In genomic region chr1:160193091-160193819, GRCh38 we compare ENCODE assay signal across 1 cellular context.
TF ChIP-seq lines count a peak whose summit lies in the region.

No MANE protein-coding gene starts in this region.

TF ChIP-seq in HepG2, 621 proteins besides CTCF, POLR2A, EP300 and RAD21 (continued from another document and continues in another):
- TF ChIP-seq SP2 (CRISPR knock-in tag; IDR thresholded peaks at IDR 0.05): no peak
- TF ChIP-seq NR2F1 (CRISPR knock-in tag; IDR thresholded peaks at IDR 0.05): 0 out of 4 replicates have a peak, but pooled peaks of 1 of the 2 experiments have one; percentile 23
- TF ChIP-seq MAF1 (CRISPR knock-in tag; IDR thresholded peaks at IDR 0.05; ENCODE audit: borderline replicate concordance): no peak
- TF ChIP-seq HOXD1 (CRISPR knock-in tag; IDR thresholded peaks at IDR 0.05): no peak
- TF ChIP-seq ZSCAN12 (CRISPR knock-in tag; IDR thresholded peaks at IDR 0.05): no peak
- TF ChIP-seq, protein P1, sequence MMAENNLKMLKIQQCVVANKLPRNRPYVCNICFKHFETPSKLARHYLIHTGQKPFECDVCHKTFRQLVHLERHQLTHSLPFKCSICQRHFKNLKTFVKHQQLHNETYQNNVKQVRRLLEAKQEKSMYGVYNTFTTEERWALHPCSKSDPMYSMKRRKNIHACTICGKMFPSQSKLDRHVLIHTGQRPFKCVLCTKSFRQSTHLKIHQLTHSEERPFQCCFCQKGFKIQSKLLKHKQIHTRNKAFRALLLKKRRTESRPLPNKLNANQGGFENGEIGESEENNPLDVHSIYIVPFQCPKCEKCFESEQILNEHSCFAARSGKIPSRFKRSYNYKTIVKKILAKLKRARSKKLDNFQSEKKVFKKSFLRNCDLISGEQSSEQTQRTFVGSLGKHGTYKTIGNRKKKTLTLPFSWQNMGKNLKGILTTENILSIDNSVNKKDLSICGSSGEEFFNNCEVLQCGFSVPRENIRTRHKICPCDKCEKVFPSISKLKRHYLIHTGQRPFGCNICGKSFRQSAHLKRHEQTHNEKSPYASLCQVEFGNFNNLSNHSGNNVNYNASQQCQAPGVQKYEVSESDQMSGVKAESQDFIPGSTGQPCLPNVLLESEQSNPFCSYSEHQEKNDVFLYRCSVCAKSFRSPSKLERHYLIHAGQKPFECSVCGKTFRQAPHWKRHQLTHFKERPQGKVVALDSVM (CRISPR knock-in tag; IDR thresholded peaks at IDR 0.05): 0 out of 2 replicates have a peak, but pooled peaks have one; percentile 21
- TF ChIP-seq ZFP1 (CRISPR knock-in tag; IDR thresholded peaks at IDR 0.05): no peak
- no peak for TF ChIP-seq MED1 (CRISPR knock-in tag; IDR thresholded peaks at IDR 0.05)
- TF ChIP-seq ZNF598 (CRISPR knock-in tag; IDR thresholded peaks at IDR 0.05; ENCODE audit: borderline replicate concordance): no peak; the same call in 1 of the 2 replicates
- TF ChIP-seq ZNF235 (CRISPR knock-in tag; IDR thresholded peaks at IDR 0.05; ENCODE audit: borderline replicate concordance): peak; percentile 75; the same call in 1 of the 2 replicates
- 0 out of 2 replicates have a peak, but pooled peaks have one; percentile 38 for TF ChIP-seq ZNF430 (CRISPR knock-in tag; IDR thresholded peaks at IDR 0.05)
- TF ChIP-seq, protein P2, sequence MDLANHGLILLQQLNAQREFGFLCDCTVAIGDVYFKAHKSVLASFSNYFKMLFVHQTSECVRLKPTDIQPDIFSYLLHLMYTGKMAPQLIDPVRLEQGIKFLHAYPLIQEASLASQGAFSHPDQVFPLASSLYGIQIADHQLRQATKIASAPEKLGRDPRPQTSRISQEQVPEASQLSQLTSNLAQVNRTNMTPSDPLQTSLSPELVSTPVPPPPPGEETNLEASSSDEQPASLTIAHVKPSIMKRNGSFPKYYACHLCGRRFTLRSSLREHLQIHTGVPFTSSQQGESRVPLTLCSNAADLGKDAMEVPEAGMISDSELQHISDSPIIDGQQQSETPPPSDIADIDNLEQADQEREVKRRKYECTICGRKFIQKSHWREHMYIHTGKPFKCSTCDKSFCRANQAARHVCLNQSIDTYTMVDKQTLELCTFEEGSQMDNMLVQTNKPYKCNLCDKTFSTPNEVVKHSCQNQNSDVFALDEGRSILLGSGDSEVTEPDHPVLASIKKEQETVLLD (CRISPR knock-in tag; IDR thresholded peaks at IDR 0.05; ENCODE audit: low read depth): no peak
- 0 out of 2 replicates have a peak, but pooled peaks have one; percentile 3 for TF ChIP-seq ESRRA (CRISPR knock-in tag; IDR thresholded peaks at IDR 0.05; ENCODE audit: low read depth)
- no peak for TF ChIP-seq ZNF256 (CRISPR knock-in tag; conservative IDR thresholded peaks at IDR 0.05)
- 0 out of 2 replicates have a peak, but pooled peaks have one; percentile 57 for TF ChIP-seq HDAC1 (CRISPR knock-in tag; IDR thresholded peaks at IDR 0.05)
- TF ChIP-seq, protein P3, sequence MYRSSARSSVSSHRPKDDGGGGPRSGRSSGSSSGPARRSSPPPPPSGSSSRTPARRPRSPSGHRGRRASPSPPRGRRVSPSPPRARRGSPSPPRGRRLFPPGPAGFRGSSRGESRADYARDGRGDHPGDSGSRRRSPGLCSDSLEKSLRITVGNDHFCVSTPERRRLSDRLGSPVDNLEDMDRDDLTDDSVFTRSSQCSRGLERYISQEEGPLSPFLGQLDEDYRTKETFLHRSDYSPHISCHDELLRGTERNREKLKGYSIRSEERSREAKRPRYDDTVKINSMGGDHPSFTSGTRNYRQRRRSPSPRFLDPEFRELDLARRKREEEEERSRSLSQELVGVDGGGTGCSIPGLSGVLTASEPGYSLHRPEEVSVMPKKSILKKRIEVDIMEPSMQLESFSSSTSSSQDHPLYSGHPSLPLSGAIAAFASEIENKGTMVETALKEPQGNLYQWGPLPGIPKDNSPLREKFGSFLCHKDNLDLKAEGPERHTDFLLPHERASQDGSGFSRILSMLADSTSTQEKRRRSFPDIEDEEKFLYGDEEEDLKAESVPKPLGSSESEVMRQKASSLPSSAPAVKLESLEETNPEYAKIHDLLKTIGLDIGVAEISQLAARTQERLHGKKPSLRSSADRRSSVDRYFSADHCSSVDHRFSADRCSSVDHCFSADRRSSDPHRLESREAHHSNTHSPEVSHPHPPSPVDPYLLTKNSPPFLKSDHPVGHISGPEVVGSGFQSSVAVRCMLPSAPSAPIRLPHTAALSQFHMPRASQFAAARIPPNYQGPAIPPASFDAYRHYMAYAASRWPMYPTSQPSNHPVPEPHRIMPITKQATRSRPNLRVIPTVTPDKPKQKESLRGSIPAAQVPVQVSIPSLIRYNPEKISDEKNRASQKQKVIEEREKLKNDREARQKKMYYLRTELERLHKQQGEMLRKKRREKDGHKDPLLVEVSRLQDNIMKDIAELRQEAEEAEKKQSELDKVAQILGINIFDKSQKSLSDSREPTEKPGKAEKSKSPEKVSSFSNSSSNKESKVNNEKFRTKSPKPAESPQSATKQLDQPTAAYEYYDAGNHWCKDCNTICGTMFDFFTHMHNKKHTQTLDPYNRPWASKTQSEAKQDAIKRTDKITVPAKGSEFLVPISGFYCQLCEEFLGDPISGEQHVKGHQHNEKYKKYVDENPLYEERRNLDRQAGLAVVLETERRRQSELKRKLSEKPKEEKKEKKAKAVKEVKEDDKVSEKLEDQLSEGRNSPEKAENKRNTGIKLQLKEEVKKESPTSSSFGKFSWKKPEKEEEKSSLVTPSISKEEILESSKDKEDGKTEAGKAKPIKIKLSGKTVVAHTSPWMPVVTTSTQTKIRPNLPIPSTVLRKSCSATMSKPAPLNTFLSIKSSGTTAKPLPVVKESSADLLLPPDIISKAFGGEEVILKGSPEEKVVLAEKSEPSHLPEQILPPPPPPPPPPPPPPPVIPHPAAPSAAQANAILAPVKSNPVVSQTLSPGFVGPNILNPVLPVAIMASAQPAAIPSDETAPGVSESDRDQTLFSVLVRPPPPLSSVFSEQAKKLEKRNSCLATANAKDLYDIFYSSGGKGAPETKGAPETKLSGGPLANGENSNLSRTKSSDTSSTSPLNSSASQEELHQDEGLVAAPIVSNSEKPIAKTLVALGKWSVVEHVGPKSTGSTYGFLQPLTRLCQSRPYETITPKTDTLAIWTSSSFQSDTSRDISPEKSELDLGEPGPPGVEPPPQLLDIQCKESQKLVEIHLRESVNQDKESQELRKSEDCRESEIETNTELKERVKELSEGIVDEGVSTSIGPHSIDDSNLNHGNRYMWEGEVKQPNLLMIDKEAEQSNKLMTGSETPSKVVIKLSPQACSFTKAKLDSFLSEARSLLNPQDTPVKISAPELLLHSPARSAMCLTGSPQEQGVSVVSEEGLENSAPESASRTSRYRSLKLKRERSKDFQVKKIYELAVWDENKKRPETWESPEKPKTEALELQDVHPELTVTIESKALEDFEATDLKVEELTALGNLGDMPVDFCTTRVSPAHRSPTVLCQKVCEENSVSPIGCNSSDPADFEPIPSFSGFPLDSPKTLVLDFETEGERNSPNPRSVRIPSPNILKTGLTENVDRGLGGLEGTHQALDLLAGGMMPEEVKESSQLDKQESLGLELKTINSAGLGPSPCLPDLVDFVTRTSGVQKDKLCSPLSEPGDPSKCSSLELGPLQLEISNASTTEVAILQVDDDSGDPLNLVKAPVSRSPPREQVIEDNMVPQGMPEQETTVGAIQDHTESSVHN (CRISPR knock-in tag; IDR thresholded peaks at IDR 0.05): no peak
- no peak for TF ChIP-seq FLYWCH1 (CRISPR knock-in tag; IDR thresholded peaks at IDR 0.05)
- TF ChIP-seq ZNF605 (CRISPR knock-in tag; IDR thresholded peaks at IDR 0.05): no peak
- no peak for TF ChIP-seq ZNF7 (CRISPR knock-in tag; IDR thresholded peaks at IDR 0.05)
- peak; percentile 55 for TF ChIP-seq ZFY (CRISPR knock-in tag; IDR thresholded peaks at IDR 0.05)
- TF ChIP-seq, protein P4, sequence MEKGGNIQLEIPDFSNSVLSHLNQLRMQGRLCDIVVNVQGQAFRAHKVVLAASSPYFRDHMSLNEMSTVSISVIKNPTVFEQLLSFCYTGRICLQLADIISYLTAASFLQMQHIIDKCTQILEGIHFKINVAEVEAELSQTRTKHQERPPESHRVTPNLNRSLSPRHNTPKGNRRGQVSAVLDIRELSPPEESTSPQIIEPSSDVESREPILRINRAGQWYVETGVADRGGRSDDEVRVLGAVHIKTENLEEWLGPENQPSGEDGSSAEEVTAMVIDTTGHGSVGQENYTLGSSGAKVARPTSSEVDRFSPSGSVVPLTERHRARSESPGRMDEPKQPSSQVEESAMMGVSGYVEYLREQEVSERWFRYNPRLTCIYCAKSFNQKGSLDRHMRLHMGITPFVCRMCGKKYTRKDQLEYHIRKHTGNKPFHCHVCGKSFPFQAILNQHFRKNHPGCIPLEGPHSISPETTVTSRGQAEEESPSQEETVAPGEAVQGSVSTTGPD (CRISPR knock-in tag; IDR thresholded peaks at IDR 0.05): 0 out of 2 replicates have a peak, but pooled peaks have one; percentile 46
- 0 out of 2 replicates have a peak, but pooled peaks have one; percentile 46 for TF ChIP-seq ZBTB20 (CRISPR knock-in tag; IDR thresholded peaks at IDR 0.05; ENCODE audit: borderline replicate concordance, low read depth)
- no peak for TF ChIP-seq FOXA1 (IDR thresholded peaks at IDR 0.05)
- no peak for TF ChIP-seq FOXA1 (CRISPR knock-in tag; IDR thresholded peaks at IDR 0.05)
- TF ChIP-seq XRCC5 (optimal IDR thresholded peaks at IDR 0.05; ENCODE audit: low read length): peak; percentile 70
- TF ChIP-seq ATRX (CRISPR knock-in tag; IDR thresholded peaks at IDR 0.05; ENCODE audit: borderline replicate concordance): no peak
- TF ChIP-seq RFX1 (IDR thresholded peaks at IDR 0.05): no peak
- peak; percentile 87 for TF ChIP-seq SP5 (CRISPR knock-in tag; IDR thresholded peaks at IDR 0.05; ENCODE audit: borderline replicate concordance, low read depth)
- peak; percentile 16; the same call in 1 of the 2 replicates for TF ChIP-seq ETV5 (CRISPR knock-in tag; IDR thresholded peaks at IDR 0.05; ENCODE audit: borderline replicate concordance)
- TF ChIP-seq, protein P5, sequence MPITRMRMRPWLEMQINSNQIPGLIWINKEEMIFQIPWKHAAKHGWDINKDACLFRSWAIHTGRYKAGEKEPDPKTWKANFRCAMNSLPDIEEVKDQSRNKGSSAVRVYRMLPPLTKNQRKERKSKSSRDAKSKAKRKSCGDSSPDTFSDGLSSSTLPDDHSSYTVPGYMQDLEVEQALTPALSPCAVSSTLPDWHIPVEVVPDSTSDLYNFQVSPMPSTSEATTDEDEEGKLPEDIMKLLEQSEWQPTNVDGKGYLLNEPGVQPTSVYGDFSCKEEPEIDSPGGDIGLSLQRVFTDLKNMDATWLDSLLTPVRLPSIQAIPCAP (CRISPR knock-in tag; IDR thresholded peaks at IDR 0.05; ENCODE audit: low read depth): no peak
- peak; percentile 54 for TF ChIP-seq ZNF407 (CRISPR knock-in tag; IDR thresholded peaks at IDR 0.05; ENCODE audit: not compliant biosample characterization)
- no peak for TF ChIP-seq STAT5B (CRISPR knock-in tag; IDR thresholded peaks at IDR 0.05)
- no peak for TF ChIP-seq BRF2 (CRISPR knock-in tag; IDR thresholded peaks at IDR 0.05)
- TF ChIP-seq ATAD3A (CRISPR knock-in tag; IDR thresholded peaks at IDR 0.05): no peak
- no peak for TF ChIP-seq ZNF792 (CRISPR knock-in tag; IDR thresholded peaks at IDR 0.05)
